ENCODE assay signal across 1 cellular context in genomic region chr6:21587925-21588811, GRCh38.
A peak's percentile ranks its signal among the peaks of the same experiment; 100 is the strongest.
TF ChIP-seq lines count a peak whose summit lies in the region.

No MANE protein-coding gene starts in this region.

TF ChIP-seq in HepG2, 621 proteins besides CTCF, POLR2A, EP300 and RAD21 (continued from another document and continues in another):
- TF ChIP-seq ATF6 (CRISPR knock-in tag; conservative IDR thresholded peaks at IDR 0.05): no peak
- TF ChIP-seq ZNF543 (CRISPR knock-in tag; IDR thresholded peaks at IDR 0.05): peak; percentile 69; the same call in 1 of the 2 replicates
- TF ChIP-seq IRX3 (CRISPR knock-in tag; IDR thresholded peaks at IDR 0.05; ENCODE audit: borderline replicate concordance, low read depth): no peak
- no peak for TF ChIP-seq HMGXB3 (CRISPR knock-in tag; IDR thresholded peaks at IDR 0.05; ENCODE audit: borderline replicate concordance)
- TF ChIP-seq NKX3-1 (CRISPR knock-in tag; IDR thresholded peaks at IDR 0.05): 0 out of 2 replicates have a peak, but pooled peaks have one; percentile 14
- peak; percentile 40; the same call in 1 of the 2 replicates for TF ChIP-seq ZSCAN5A (CRISPR knock-in tag; IDR thresholded peaks at IDR 0.05; ENCODE audit: borderline replicate concordance)
- no peak for TF ChIP-seq RARA (CRISPR knock-in tag; IDR thresholded peaks at IDR 0.05)
- 0 out of 2 replicates have a peak, but pooled peaks have one; percentile 27 for TF ChIP-seq ZNF432 (CRISPR knock-in tag; IDR thresholded peaks at IDR 0.05; ENCODE audit: borderline replicate concordance)
- TF ChIP-seq ZBTB3 (CRISPR knock-in tag; IDR thresholded peaks at IDR 0.05; ENCODE audit: borderline replicate concordance, low read depth): 0 out of 2 replicates have a peak, but pooled peaks have one; percentile 51
- TF ChIP-seq GATAD2A (CRISPR knock-in tag; IDR thresholded peaks at IDR 0.05): no peak
- TF ChIP-seq ZNF550 (CRISPR knock-in tag; IDR thresholded peaks at IDR 0.05; ENCODE audit: borderline replicate concordance): 0 out of 2 replicates have a peak, but pooled peaks have one; percentile 44
- TF ChIP-seq THAP7 (CRISPR knock-in tag; IDR thresholded peaks at IDR 0.05): 0 out of 2 replicates have a peak, but pooled peaks have one; percentile 15
- peak; percentile 79 for TF ChIP-seq ZFP90 (CRISPR knock-in tag; IDR thresholded peaks at IDR 0.05; ENCODE audit: borderline replicate concordance)
- peak; percentile 82; the same call in 1 of the 2 replicates for TF ChIP-seq BATF2 (CRISPR knock-in tag; IDR thresholded peaks at IDR 0.05)
- TF ChIP-seq NFYB (CRISPR knock-in tag; IDR thresholded peaks at IDR 0.05): no peak
- no peak for TF ChIP-seq FOXA1 (IDR thresholded peaks at IDR 0.05)
- TF ChIP-seq FOXA1 (CRISPR knock-in tag; IDR thresholded peaks at IDR 0.05): no peak
- peak; percentile 39; the same call in 1 of the 2 replicates for TF ChIP-seq NFKB2 (CRISPR knock-in tag; IDR thresholded peaks at IDR 0.05; ENCODE audit: borderline replicate concordance)
- TF ChIP-seq SOX6 (IDR thresholded peaks at IDR 0.05): no peak
- no peak for TF ChIP-seq SOX6 (CRISPR knock-in tag; IDR thresholded peaks at IDR 0.05)
- TF ChIP-seq SRSF1 (optimal IDR thresholded peaks at IDR 0.05; ENCODE audit: low read depth, low read length): no peak
- TF ChIP-seq ZNF589 (CRISPR knock-in tag; conservative IDR thresholded peaks at IDR 0.05): peak; percentile 76; the same call in 1 of the 2 replicates
- TF ChIP-seq CSRNP1 (CRISPR knock-in tag; IDR thresholded peaks at IDR 0.05): no peak
- TF ChIP-seq WIZ (CRISPR knock-in tag; IDR thresholded peaks at IDR 0.05): no peak
- TF ChIP-seq ZNF275 (CRISPR knock-in tag; IDR thresholded peaks at IDR 0.05; ENCODE audit: borderline replicate concordance): 0 out of 2 replicates have a peak, but pooled peaks have one; percentile 43
- TF ChIP-seq ZNF605 (CRISPR knock-in tag; IDR thresholded peaks at IDR 0.05): peak; percentile 54; the same call in 1 of the 2 replicates
- TF ChIP-seq TOE1 (CRISPR knock-in tag; IDR thresholded peaks at IDR 0.05): no peak
- TF ChIP-seq ZNF547 (CRISPR knock-in tag; IDR thresholded peaks at IDR 0.05): no peak
- no peak for TF ChIP-seq NBN (conservative IDR thresholded peaks at IDR 0.05)
- TF ChIP-seq ZNF83 (CRISPR knock-in tag; IDR thresholded peaks at IDR 0.05; ENCODE audit: borderline replicate concordance): no peak
- 0 out of 2 replicates have a peak, but pooled peaks have one; percentile 5 for TF ChIP-seq ZNF768 (CRISPR knock-in tag; IDR thresholded peaks at IDR 0.05)
- 0 out of 2 replicates have a peak, but pooled peaks have one; percentile 40 for TF ChIP-seq ZNF234 (CRISPR knock-in tag; conservative IDR thresholded peaks at IDR 0.05)
- 0 out of 2 replicates have a peak, but pooled peaks have one; percentile 25 for TF ChIP-seq ARNT2 (CRISPR knock-in tag; IDR thresholded peaks at IDR 0.05; ENCODE audit: low read depth)
- no peak for TF ChIP-seq SKI (IDR thresholded peaks at IDR 0.05; ENCODE audit: partially characterized antibody)
- peak; percentile 66 for TF ChIP-seq MYPOP (CRISPR knock-in tag; IDR thresholded peaks at IDR 0.05)
- TF ChIP-seq ZNF75D (CRISPR knock-in tag; IDR thresholded peaks at IDR 0.05; ENCODE audit: borderline replicate concordance): no peak
- no peak for TF ChIP-seq RNF219 (CRISPR knock-in tag; IDR thresholded peaks at IDR 0.05)
- TF ChIP-seq ARID5B (CRISPR knock-in tag; IDR thresholded peaks at IDR 0.05): no peak
- TF ChIP-seq ZBTB1 (CRISPR knock-in tag; IDR thresholded peaks at IDR 0.05; ENCODE audit: borderline replicate concordance): no peak
